In genomic region chr3:12999147-13000140, GRCh38 we compare ENCODE assay signal across 8 cellular contexts.
A peak's percentile ranks its signal among the peaks of the same experiment; 100 is the strongest.
DNase-seq lines count a peak whose midpoint lies in the region; ATAC-seq and TF ChIP-seq lines count a peak whose summit lies in the region.

No MANE protein-coding gene starts in this region.

- peak overlapping the region; percentile 54 to 70 for H3K4me3 Mint-ChIP-seq in stimulated activated naive B cell treated with anti-CD40 and anti-IgM and Interleukin-4, amounts not matched to agents 10 μg/mL and 1 μg/mL and 100 μg/mL, for 72 hours

- no peak for TF ChIP-seq POLR2A in NB4 (IDR thresholded peaks at IDR 0.05; ENCODE audit: extremely low read depth, insufficient read length)

- ATAC-seq in GM21515 (IDR thresholded peaks at IDR 0.05; ENCODE audit: unreplicated experiment) (peak; percentile 34), HG03521 (IDR thresholded peaks at IDR 0.05; ENCODE audit: unreplicated experiment) (no peak)
- ATAC-seq in stimulated activated naive B cell treated with anti-CD40 and anti-IgM and Interleukin-4, amounts not matched to agents 10 μg/mL and 1 μg/mL and 100 μg/mL, for 72 hours (replicated peaks) = peak; percentile 68 to 72

- no peaks in the 10 kb centered on the region for H3K9me3 Mint-ChIP-seq in stimulated activated naive B cell treated with anti-CD40 and anti-IgM and Interleukin-4, amounts not matched to agents 10 μg/mL and 1 μg/mL and 100 μg/mL, for 72 hours

- peak overlapping the region; percentile 94 for H3K27ac Mint-ChIP-seq in stimulated activated naive B cell treated with anti-CD40 and anti-IgM and Interleukin-4, amounts not matched to agents 10 μg/mL and 1 μg/mL and 100 μg/mL, for 72 hours

- H3K27me3 ChIP-seq in brain microvascular endothelial cell (replicated peaks) = no peaks in the 10 kb centered on the region

- peaks cover 78 to 92% of the 10 kb centered on the region in 2 donors for H3K4me1 Mint-ChIP-seq in stimulated activated naive B cell treated with anti-CD40 and anti-IgM and Interleukin-4, amounts not matched to agents 10 μg/mL and 1 μg/mL and 100 μg/mL, for 72 hours

- H3K27me3 Mint-ChIP-seq in stimulated activated naive B cell treated with anti-CD40 and anti-IgM and Interleukin-4, amounts not matched to agents 10 μg/mL and 1 μg/mL and 100 μg/mL, for 72 hours = no peaks in the 10 kb centered on the region

- no peak overlapping the region for H3K27ac ChIP-seq in brain microvascular endothelial cell

- in situ Hi-C loops in brain microvascular endothelial cell (cut with HindIII; ENCODE audit: low pct_ligation_motif_present, low sequenced_read_pairs) = no loop called here

- DNase-seq in AML-193 (lab: John Stamatoyannopoulos, UW) (peak; percentile 99), NB4 (ENCODE audit: low read depth) (peak; percentile 97), globus pallidus (ENCODE audit: low spot score) (peak; percentile 68), activated gamma-delta T cell treated with Interleukin-2 at 50 U/mL for 16 hours (no peak), brain microvascular endothelial cell (no peak)
- peak; percentile 70 for DNase-seq in stimulated activated naive B cell treated with anti-CD40 and anti-IgM and Interleukin-4, amounts not matched to agents 10 μg/mL and 1 μg/mL and 100 μg/mL, for 72 hours

- peaks cover 18 to 47% of the 10 kb centered on the region in 2 donors for H3K36me3 Mint-ChIP-seq in stimulated activated naive B cell treated with anti-CD40 and anti-IgM and Interleukin-4, amounts not matched to agents 10 μg/mL and 1 μg/mL and 100 μg/mL, for 72 hours

- no peak for TF ChIP-seq CTCF in NB4 (IDR thresholded peaks at IDR 0.05; ENCODE audit: low read depth, low read length)
- no peak for TF ChIP-seq CTCF in brain microvascular endothelial cell (IDR thresholded peaks at IDR 0.05; ENCODE audit: low read depth, low read length, missing control alignments)

- H3K36me3 ChIP-seq in brain microvascular endothelial cell (replicated peaks) = no peaks in the 10 kb centered on the region

- H3K4me3 ChIP-seq in NB4 (ENCODE audit: low read depth, low read length) (peak overlapping the region; percentile 23), brain microvascular endothelial cell (ENCODE audit: low read depth, low read length) (no peak overlapping the region)

Comparison
In these comparisons a context has a peak if more than half of its experiments do, and no peak if none do; other contexts are left out.
1. DNase-seq: peak in AML-193 (2 of 2), NB4 (single experiment), globus pallidus (single experiment) and stimulated activated naive B cell treated with anti-CD40 and anti-IgM and Interleukin-4, amounts not matched to agents 10 μg/mL and 1 μg/mL and 100 μg/mL, for 72 hours (single experiment); none in activated gamma-delta T cell treated with Interleukin-2 at 50 U/mL for 16 hours (single experiment) and brain microvascular endothelial cell (single experiment).